In the genomic region with DNA sequence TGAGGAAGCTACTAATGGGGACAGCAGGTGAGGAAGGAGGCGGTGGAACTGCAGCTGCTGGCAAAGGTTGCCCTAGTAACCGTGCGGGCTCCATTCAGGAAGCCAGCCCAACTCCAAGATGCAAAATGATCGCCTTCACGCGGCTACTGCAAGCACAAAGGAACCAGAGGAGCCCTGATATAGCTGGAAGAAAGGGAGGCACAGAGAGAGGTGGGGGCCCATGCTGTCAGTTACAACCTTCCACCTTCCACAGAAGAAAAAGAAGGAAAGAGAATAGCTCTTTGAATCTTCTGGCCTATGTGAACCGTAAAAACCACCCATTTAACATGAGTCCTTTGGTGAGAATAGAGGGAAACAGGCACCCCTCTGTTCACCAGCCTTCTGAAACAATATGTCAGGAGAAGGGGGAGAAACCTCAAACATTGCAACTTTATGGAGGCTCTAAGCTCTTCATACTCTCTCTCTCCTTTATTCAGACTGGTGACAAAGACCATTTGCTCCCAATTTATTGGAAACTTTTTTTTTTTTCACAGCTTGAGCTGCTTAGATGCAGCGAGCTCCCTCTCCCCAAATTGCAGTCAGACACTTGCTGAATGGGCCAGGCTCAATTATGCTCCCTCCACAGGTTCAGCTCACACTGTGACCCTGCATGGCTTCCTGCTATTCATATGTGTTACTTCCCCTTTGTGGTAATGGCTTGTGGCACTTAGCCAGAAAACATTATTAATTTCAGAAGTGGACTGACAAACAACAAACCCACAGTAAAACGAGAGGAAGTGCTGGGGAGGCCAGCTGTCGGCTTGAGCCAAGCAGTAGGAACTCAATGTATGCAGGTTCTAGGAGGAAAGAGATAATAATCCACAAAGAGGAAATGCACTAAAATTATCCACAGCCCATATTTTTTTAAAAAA, we compare ENCODE assay signal across 8 cellular contexts. TPM values are rescaled to one million over a fixed set of nuclear protein-coding genes. Genes with fewer than 3 reads are reported as not detected.
DNase-seq lines count a peak whose midpoint lies in the region; ATAC-seq, FAIRE-seq and TF ChIP-seq lines count a peak whose summit lies in the region.

No MANE protein-coding gene starts in this region.

- peaks cover 8 to 29% (median 22%) of the 10 kb centered on the region in 4 experiments for H3K4me1 ChIP-seq in H1 (replicated peaks in 1 of 4; ENCODE audit: control insufficient read depth in 3 of 4, insufficient read depth in 4 of 4, low read length in 3 of 4)
- H3K4me1 ChIP-seq in mucosa of descending colon (ENCODE audit: low read depth) = peaks cover 17% of the 10 kb centered on the region

- FAIRE-seq in GM18507 (lab: Jason Lieb, UNC) = peak; percentile 93
- FAIRE-seq in H1 (lab: Jason Lieb, UNC) = no peak

- no peak overlapping the region for H3K23ac ChIP-seq in H1 (ENCODE audit: insufficient read length)

- no peak for TF ChIP-seq CTCF in SU-DHL-6 (IDR thresholded peaks at IDR 0.05; ENCODE audit: insufficient read depth, low read length, poor library complexity, severe bottlenecking)
- TF ChIP-seq CTCF in H1 (IDR thresholded peaks at IDR 0.05; ENCODE audit: control extremely low read depth in 1 of 3, insufficient read depth in 1 of 3, low read depth in 1 of 3, low read length in 3 of 3) = no peak
- TF ChIP-seq CTCF in mucosa of descending colon (IDR thresholded peaks at IDR 0.05) = no peak

- no peak overlapping the region for H2BK15ac ChIP-seq in H1 (ENCODE audit: low read length)

- peak overlapping the region; percentile 53 for H3K4me2 ChIP-seq in SU-DHL-6 (ENCODE audit: low read depth, low read length, poor library complexity, severe bottlenecking)
- H3K4me2 ChIP-seq in H1 (ENCODE audit: insufficient read depth in 1 of 2, low read depth in 2 of 2, low read length in 2 of 2) = peak overlapping the region; percentile 51 to 59

- peak; percentile 14 to 32; a peak in 3 of 4 replicates for TF ChIP-seq RAD21 in H1 (IDR thresholded peaks at IDR 0.05 in 1 of 2, conservative IDR thresholded peaks at IDR 0.05 in 1 of 2; ENCODE audit: low read depth in 2 of 2, low read length in 2 of 2)

- H2AFZ ChIP-seq in SU-DHL-6 (ENCODE audit: low read depth, low read length, severe bottlenecking) (no peak overlapping the region), H1 (ENCODE audit: low read length) (no peak overlapping the region)

- DNase-seq in A172 (ENCODE audit: low spot score) (peak; percentile 65), GM18507 (ENCODE audit: extremely low spot score, insufficient read length, low read depth) (peak; percentile 60), NCI-H1105 (lab: John Stamatoyannopoulos, UW) (peak; percentile 90), H1 (ENCODE audit: low read depth in 1 of 2, low spot score in 2 of 2) (peak in 1 of 2 experiments; percentile 75), mucosa of descending colon (peak; percentile 44 to 71 (median 71)), D341Med (ENCODE audit: low spot score) (no peak)

- H3K4me3 ChIP-seq in SU-DHL-6 (ENCODE audit: insufficient read depth, low read length, poor library complexity, severe bottlenecking) (peak overlapping the region; percentile 9), H1 (ENCODE audit: extremely low read depth in 1 of 4, insufficient read depth in 2 of 4, low read depth in 3 of 4, low read length in 4 of 4) (peak overlapping the region in 2 of 4 experiments; percentile 3 to 44; a peak in 4 of 8 replicates), mucosa of descending colon (no peak overlapping the region)

- H3K27me3 ChIP-seq in SU-DHL-6 (ENCODE audit: low read length) = no peaks in the 10 kb centered on the region
- H3K27me3 ChIP-seq in H1 (replicated peaks in 1 of 4; ENCODE audit: control insufficient read depth in 3 of 4, extremely low read depth in 1 of 4, insufficient read depth in 3 of 4, low read length in 3 of 4) = peaks cover 0 to 17% (median 6%) of the 10 kb centered on the region in 4 experiments; a peak in 6 of 7 replicates

- H2BK20ac ChIP-seq in H1 (ENCODE audit: low read length) = no peak overlapping the region; the same call in 1 of the 2 replicates

- no peak overlapping the region for H4K8ac ChIP-seq in H1 (ENCODE audit: extremely low read depth, insufficient read depth, low read length)

- H3K14ac ChIP-seq in H1 (ENCODE audit: insufficient read length) = no peak overlapping the region

- H3K79me1 ChIP-seq in H1 (ENCODE audit: low read depth, low read length) = no peaks in the 10 kb centered on the region; the same call in 1 of the 2 replicates

- H3K23me2 ChIP-seq in H1 (ENCODE audit: low read depth, low read length) = peaks cover 10% of the 10 kb centered on the region

- H3F3A ChIP-seq in SU-DHL-6 (ENCODE audit: insufficient read depth) = no peaks in the 10 kb centered on the region

- CTCF ChIA-PET in H1 (lab: Charles Lee; ENCODE audit: partially characterized antibody) = interaction anchor here (0.5 to 3.7 kb wide), 17 partner anchors 12 to 767 kb away, joined by 3 to 19 read pairs (median 4); a partner anchor contains a TSS

- WGBS in H1 (ENCODE audit: extremely low coverage in 1 of 2, insufficient coverage in 1 of 2, insufficient read length in 1 of 2, insufficient replicate concordance in 2 of 2, low coverage in 1 of 2, low lambda C conversion rate in 2 of 2, missing lambda C conversion rate in 1 of 2), 2 experiments = 2% methylated on average over 10 of the region's 10 CpGs; no CpG with 5 or more reads in 1 of the 2 experiments

- H3K9me3 ChIP-seq in SU-DHL-6 (ENCODE audit: insufficient read depth, low read length) = no peaks in the 10 kb centered on the region
- H3K9me3 ChIP-seq in H1 (ENCODE audit: insufficient read depth in 2 of 2, low read depth in 1 of 2, low read length in 1 of 2) = no peaks in the 10 kb centered on the region
- H3K9me3 ChIP-seq in mucosa of descending colon = no peaks in the 10 kb centered on the region

- H4K91ac ChIP-seq in H1 (replicated peaks; ENCODE audit: insufficient read length, low read length) = no peak overlapping the region

- no peaks in the 10 kb centered on the region for H4K20me1 ChIP-seq in SU-DHL-6 (ENCODE audit: low read depth, low read length)
- peaks cover 9 to 12% of the 10 kb centered on the region in 2 experiments for H4K20me1 ChIP-seq in H1 (replicated peaks in 1 of 2; ENCODE audit: control insufficient read depth in 1 of 2, insufficient read depth in 2 of 2, low read length in 2 of 2)

- TF ChIP-seq EP300 in H1 (IDR thresholded peaks at IDR 0.05; ENCODE audit: borderline replicate concordance in 1 of 2, low read depth in 2 of 2, low read length in 2 of 2) = no peak

- H3K56ac ChIP-seq in H1 (replicated peaks; ENCODE audit: insufficient read length, low read depth, low read length) = no peak overlapping the region

- ATAC-seq in HG02852 (IDR thresholded peaks at IDR 0.05; ENCODE audit: unreplicated experiment) (peak; percentile 97), mucosa of descending colon (peak; percentile 79)

- H3K36me3 ChIP-seq in SU-DHL-6 (ENCODE audit: low read length) = no peaks in the 10 kb centered on the region
- H3K36me3 ChIP-seq in H1 (ENCODE audit: control insufficient read depth in 2 of 4, insufficient read depth in 4 of 4, low read length in 3 of 4) = peaks cover 0 to 14% (median 3%) of the 10 kb centered on the region in 4 experiments; a peak in 3 of 8 replicates
- no peaks in the 10 kb centered on the region for H3K36me3 ChIP-seq in mucosa of descending colon (ENCODE audit: low read depth)

- H3K79me2 ChIP-seq in SU-DHL-6 (ENCODE audit: insufficient read depth, low read length) (no peaks in the 10 kb centered on the region), H1 (ENCODE audit: control insufficient read depth in 1 of 2, insufficient read depth in 2 of 2, low read length in 2 of 2) (peaks cover 0 to 32% of the 10 kb centered on the region in 2 experiments; a peak in 3 of 4 replicates)

- no peak overlapping the region for H2AK5ac ChIP-seq in H1 (ENCODE audit: low read depth, low read length)

- H3K9ac ChIP-seq in SU-DHL-6 (ENCODE audit: low read length) (no peak overlapping the region), H1 (replicated peaks in 1 of 4; ENCODE audit: extremely low read depth in 1 of 4, low read depth in 3 of 4, low read length in 3 of 4) (no peak overlapping the region; a peak in 1 of 7 replicates)

- H3K9me2 ChIP-seq in SU-DHL-6 (replicated peaks; ENCODE audit: insufficient read depth, low read length) = no peaks in the 10 kb centered on the region

- H3K27ac ChIP-seq in SU-DHL-6 (ENCODE audit: low read depth, low read length) (no peak overlapping the region), H1 (ENCODE audit: low read depth, low read length) (no peak overlapping the region)

- H2BK12ac ChIP-seq in H1 (ENCODE audit: low read depth, low read length) = no peak overlapping the region

- POLR2A ChIA-PET in H1 (lab: Charles Lee; ENCODE audit: partially characterized antibody) = interaction anchor here (0.6 to 3.2 kb wide), 17 partner anchors 7 to 299 kb away, joined by 3 to 25 read pairs (median 3); a partner anchor contains a TSS

- no peak overlapping the region for H3K4ac ChIP-seq in H1 (replicated peaks; ENCODE audit: insufficient read length, low read depth, low read length)

- H4K5ac ChIP-seq in H1 (ENCODE audit: insufficient read length, low read depth, low read length) = no peak overlapping the region

- intact Hi-C loops in mucosa of descending colon (cut with DNase I, micrococcal nuclease) = loop anchor here in 1 of 2 donors (10.0 kb wide), 1 partner anchor 291 kb away; no protein-coding TSS in a partner anchor

- no peak overlapping the region for H2BK120ac ChIP-seq in H1 (replicated peaks; ENCODE audit: low read depth, low read length)

- peak in 1 of 2 experiments; percentile 52; a peak in 1 of 3 replicates for TF ChIP-seq POLR2A in H1 (IDR thresholded peaks at IDR 0.05; ENCODE audit: control extremely low read depth in 1 of 2, low read depth in 2 of 2, low read length in 2 of 2)

- H3K18ac ChIP-seq in H1 (ENCODE audit: extremely low read depth, low read length) = no peak overlapping the region

- peak overlapping the region; percentile 57; the same call in 1 of the 2 replicates for H2BK5ac ChIP-seq in H1 (ENCODE audit: low read depth, low read length)

TF ChIP-seq in H1, 55 proteins besides CTCF, POLR2A, EP300 and RAD21 (continues in another document):
- TF ChIP-seq POLR2AphosphoS5 (IDR thresholded peaks at IDR 0.05; ENCODE audit: low read depth, low read length) (0 out of 2 replicates have a peak, but pooled peaks have one; percentile 25), YY1 (IDR thresholded peaks at IDR 0.05; ENCODE audit: low read depth, low read length) (0 out of 2 replicates have a peak, but pooled peaks have one; percentile 62), KDM5A (IDR thresholded peaks at IDR 0.05; ENCODE audit: low read length) (no peak)

RNA-seq across cellular contexts. Expression of a gene that starts 6.2 kb away (rescaled TPM):
- 8.1 and 9.4 TPM in 2 replicates for total RNA-seq in A172 (2014; rRNA removed; shearing (Covaris generic))
- total RNA-seq in H1 (2021; fragmentation: NEBNext Ultra II Directional; extraction: Animal tissue kit (Norgen Biotek cat#: 25700)) = 152 and 179 TPM in 2 replicates
- polyA plus RNA-seq in H1 (2011; rRNA removed) = 99.3 and 101 TPM in 2 replicates
- 57.6 TPM for polyA plus RNA-seq in H1 (2011; cell fraction: cytosol; rRNA removed)
- polyA plus RNA-seq in H1 (2011; cell fraction: nucleus; rRNA removed) = 123 TPM
- 77.6 to 104 TPM (median 87.6 TPM) in 4 replicates for polyA plus RNA-seq in H1 (2012, experiment 1 of 2)
- 27.9 TPM for polyA plus RNA-seq in H1 (2012, experiment 2 of 2)
- 87.7 TPM for polyA plus RNA-seq in H1 (2013, experiment 1 of 2)
- 97.5 TPM for polyA plus RNA-seq in H1 (2013, experiment 2 of 2)
- polyA minus RNA-seq in H1 (2011; rRNA and poly(A)+ RNA removed) = 148 and 173 TPM in 2 replicates
- 65.2 TPM for polyA minus RNA-seq in H1 (2011; cell fraction: cytosol; rRNA and poly(A)+ RNA removed)
- 159 TPM for polyA minus RNA-seq in H1 (2011; cell fraction: nucleus; rRNA and poly(A)+ RNA removed)
- 10 to 100 TPM; 56.6 to 82.1 (median 65.0) TPM for total RNA-seq in mucosa of descending colon
